Comparison of ENCODE assay signal across 1 cellular context in genomic region chr11:83252941-83253340, GRCh38.
TF ChIP-seq lines count a peak whose summit lies in the region.

No MANE protein-coding gene starts in this region.

TF ChIP-seq in HepG2, 621 proteins besides CTCF, POLR2A, EP300 and RAD21 (continued from another document):
- no peak for TF ChIP-seq IRF9 (CRISPR knock-in tag; IDR thresholded peaks at IDR 0.05; ENCODE audit: borderline replicate concordance)
- TF ChIP-seq DRAP1 (CRISPR knock-in tag; IDR thresholded peaks at IDR 0.05), result peak; percentile 35; the same call in 1 of the 2 replicates
- peak; percentile 82 for TF ChIP-seq ZEB1 (IDR thresholded peaks at IDR 0.05; ENCODE audit: insufficient replicate concordance, low read depth)
- peak; percentile 51; the same call in 1 of the 2 replicates for TF ChIP-seq HOXD1 (CRISPR knock-in tag; IDR thresholded peaks at IDR 0.05)
- TF ChIP-seq HOMEZ (CRISPR knock-in tag; IDR thresholded peaks at IDR 0.05; ENCODE audit: low read depth), result peak; percentile 94
- no peak for TF ChIP-seq ZNF280D (CRISPR knock-in tag; IDR thresholded peaks at IDR 0.05)
- TF ChIP-seq ZSCAN25 (CRISPR knock-in tag; IDR thresholded peaks at IDR 0.05), result no peak
- TF ChIP-seq MED1 (CRISPR knock-in tag; IDR thresholded peaks at IDR 0.05), result peak; percentile 86
- TF ChIP-seq RARG (CRISPR knock-in tag; IDR thresholded peaks at IDR 0.05; ENCODE audit: low read depth), result no peak
- TF ChIP-seq PLRG1 (conservative IDR thresholded peaks at IDR 0.05), result no peak
- peak; percentile 64; the same call in 1 of the 2 replicates for TF ChIP-seq THRA (CRISPR knock-in tag; IDR thresholded peaks at IDR 0.05; ENCODE audit: borderline replicate concordance)
TF ChIP-seq in HepG2: peak in this region for 108.
